ENCODE assay signal across 30 cellular contexts in the genomic region with DNA sequence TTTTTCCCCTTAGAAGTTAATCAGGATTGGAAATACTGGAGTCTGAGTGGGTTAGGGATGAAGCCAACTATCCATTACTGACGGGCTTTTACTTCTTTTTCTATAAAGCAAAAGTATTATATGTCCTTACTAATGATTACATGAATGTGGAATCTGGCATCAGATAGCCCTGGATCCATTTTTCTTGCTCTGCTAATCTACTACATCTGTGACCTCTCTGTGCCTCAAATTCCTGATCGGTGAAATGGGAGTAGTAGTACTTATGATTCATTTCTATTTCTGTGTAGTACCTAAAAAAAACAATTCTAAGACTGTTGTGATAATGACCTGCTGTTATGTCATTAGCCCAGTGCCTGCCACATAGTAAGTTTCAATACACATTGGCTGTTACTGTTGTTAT.
"Had no signal": no experiment of that assay in that cellular context is flagged by ENCODE, and none has a peak within 500 bp of the region (broad histone marks: within the 10 kb centered on the region; RNA-seq: fewer than 3 reads in every experiment).

No MANE protein-coding gene starts in this region.

- H3K4me1 Mint-ChIP-seq: activated CD4-positive, alpha-beta memory T cell treated with anti-CD3 and anti-CD28 coated beads, Interleukin-2, amount 10 ng/mL, durations not matched to agents 7 days and 5 days; activated CD4-positive, alpha-beta T cell treated with anti-CD3 and anti-CD28 coated beads for 36 hours; activated CD4-positive, alpha-beta T cell treated with anti-CD3 and anti-CD28 coated beads, Interleukin-2, amount 10 ng/mL, durations not matched to agents 24 days and 14 days had no signal

- H3K36me3 Mint-ChIP-seq: activated naive CD8-positive, alpha-beta T cell; brain had no signal

- DNase-seq: activated CD4-positive, alpha-beta memory T cell treated with anti-CD3 and anti-CD28 coated beads, Interleukin-2, amount 10 ng/mL, durations not matched to agents 7 days and 5 days; activated CD4-positive, alpha-beta T cell treated with anti-CD3 and anti-CD28 coated beads for 36 hours; activated CD4-positive, alpha-beta T cell treated with anti-CD3 and anti-CD28 coated beads, Interleukin-2, amount 10 ng/mL, durations not matched to agents 24 days and 14 days; activated CD4-positive, alpha-beta T cell treated with anti-CD3 and anti-CD28 coated beads, Interleukin-2, amount 50 U/mL, for 4 hours; activated CD4-positive, CD25-positive, alpha-beta regulatory T cell; activated CD4-positive, CD25-positive, alpha-beta regulatory T cell treated with anti-CD3 and anti-CD28 coated beads, Interleukin-2, amount 50 U/mL, for 72 hours; activated CD8-positive, alpha-beta memory T cell treated with anti-CD3 and anti-CD28 coated beads, Interleukin-2, amount 50 U/mL, for 48 hours; activated gamma-delta T cell; activated naive CD4-positive, alpha-beta T cell; activated naive CD4-positive, alpha-beta T cell treated with anti-CD3 and anti-CD28 coated beads, Interleukin-2, amount 50 U/mL, for 16 hours; activated T-cell treated with anti-CD3 and anti-CD28 coated beads for 4 hours; activated T-cell treated with anti-CD3 and anti-CD28 coated beads, Interleukin-2, amount 50 U/mL, for 24 hours; activated T-cell treated with anti-CD3 and anti-CD28 coated beads, Interleukin-2, amount 50 U/mL, for 72 hours; adrenal gland; amygdala; aorta; central memory CD4-positive, alpha-beta T cell; cerebellar nuclear complex; colonic mucosa; effector CD8-positive, alpha-beta T cell; foreskin keratinocyte; gastrocnemius medialis; glutamatergic neuron; heart left ventricle; T-helper 2 cell had no signal

- H3K27ac ChIP-seq: adrenal gland, breast epithelium, cardiac muscle cell, colonic mucosa, epithelial cell of prostate, foreskin keratinocyte, gastrocnemius medialis, heart left ventricle had no signal

- ATAC-seq: activated CD4-positive, alpha-beta T cell treated with anti-CD3 and anti-CD28 coated beads for 36 hours; activated T-cell treated with anti-CD3 and anti-CD28 coated beads, Interleukin-2, amount 50 U/mL, for 72 hours; foreskin keratinocyte; gastrocnemius medialis; heart left ventricle had no signal

- H3K27me3 Mint-ChIP-seq: activated CD4-positive, alpha-beta memory T cell treated with anti-CD3 and anti-CD28 coated beads, Interleukin-2, amount 10 ng/mL, durations not matched to agents 7 days and 5 days; activated CD4-positive, alpha-beta T cell treated with anti-CD3 and anti-CD28 coated beads for 36 hours; activated CD4-positive, alpha-beta T cell treated with anti-CD3 and anti-CD28 coated beads, Interleukin-2, amount 10 ng/mL, durations not matched to agents 24 days and 14 days; activated naive CD8-positive, alpha-beta T cell; activated T-cell treated with anti-CD3 and anti-CD28 coated beads, Interleukin-2, amount 50 U/mL, for 24 hours; brain had no signal

- H3K9me3 Mint-ChIP-seq: activated CD4-positive, alpha-beta T cell treated with anti-CD3 and anti-CD28 coated beads, Interleukin-2, amount 10 ng/mL, durations not matched to agents 24 days and 14 days; activated T-cell treated with anti-CD3 and anti-CD28 coated beads, Interleukin-2, amount 50 U/mL, for 24 hours; brain had no signal

- H3K4me1 ChIP-seq: adrenal gland, breast epithelium, colonic mucosa, foreskin keratinocyte, gastrocnemius medialis, heart left ventricle had no signal

- H3K4me3 Mint-ChIP-seq: activated CD4-positive, alpha-beta memory T cell treated with anti-CD3 and anti-CD28 coated beads, Interleukin-2, amount 10 ng/mL, durations not matched to agents 7 days and 5 days; activated CD4-positive, alpha-beta T cell treated with anti-CD3 and anti-CD28 coated beads for 36 hours; activated CD4-positive, alpha-beta T cell treated with anti-CD3 and anti-CD28 coated beads, Interleukin-2, amount 10 ng/mL, durations not matched to agents 24 days and 14 days; activated naive CD8-positive, alpha-beta T cell; activated T-cell treated with anti-CD3 and anti-CD28 coated beads, Interleukin-2, amount 50 U/mL, for 24 hours; activated T-cell treated with anti-CD3 and anti-CD28 coated beads, Interleukin-2, amount 50 U/mL, for 72 hours; brain had no signal

- H3K27me3 ChIP-seq: adrenal gland, cardiac muscle cell, colonic mucosa, foreskin keratinocyte, gastrocnemius medialis, heart left ventricle had no signal

- H3K36me3 ChIP-seq: adrenal gland, breast epithelium, cardiac muscle cell, colonic mucosa, gastrocnemius medialis, heart left ventricle had no signal

- H3K9me3 ChIP-seq: adrenal gland, breast epithelium, colonic mucosa, gastrocnemius medialis, heart left ventricle had no signal

- H3K27ac Mint-ChIP-seq: activated CD4-positive, alpha-beta memory T cell treated with anti-CD3 and anti-CD28 coated beads, Interleukin-2, amount 10 ng/mL, durations not matched to agents 7 days and 5 days; activated CD4-positive, alpha-beta T cell treated with anti-CD3 and anti-CD28 coated beads for 36 hours; activated CD4-positive, alpha-beta T cell treated with anti-CD3 and anti-CD28 coated beads, Interleukin-2, amount 10 ng/mL, durations not matched to agents 24 days and 14 days; activated naive CD8-positive, alpha-beta T cell; activated T-cell treated with anti-CD3 and anti-CD28 coated beads, Interleukin-2, amount 50 U/mL, for 24 hours; activated T-cell treated with anti-CD3 and anti-CD28 coated beads, Interleukin-2, amount 50 U/mL, for 72 hours; brain had no signal

- H3K4me3 ChIP-seq: adrenal gland, breast epithelium, cardiac muscle cell, colonic mucosa, gastrocnemius medialis, heart left ventricle had no signal
